In the genomic region with DNA sequence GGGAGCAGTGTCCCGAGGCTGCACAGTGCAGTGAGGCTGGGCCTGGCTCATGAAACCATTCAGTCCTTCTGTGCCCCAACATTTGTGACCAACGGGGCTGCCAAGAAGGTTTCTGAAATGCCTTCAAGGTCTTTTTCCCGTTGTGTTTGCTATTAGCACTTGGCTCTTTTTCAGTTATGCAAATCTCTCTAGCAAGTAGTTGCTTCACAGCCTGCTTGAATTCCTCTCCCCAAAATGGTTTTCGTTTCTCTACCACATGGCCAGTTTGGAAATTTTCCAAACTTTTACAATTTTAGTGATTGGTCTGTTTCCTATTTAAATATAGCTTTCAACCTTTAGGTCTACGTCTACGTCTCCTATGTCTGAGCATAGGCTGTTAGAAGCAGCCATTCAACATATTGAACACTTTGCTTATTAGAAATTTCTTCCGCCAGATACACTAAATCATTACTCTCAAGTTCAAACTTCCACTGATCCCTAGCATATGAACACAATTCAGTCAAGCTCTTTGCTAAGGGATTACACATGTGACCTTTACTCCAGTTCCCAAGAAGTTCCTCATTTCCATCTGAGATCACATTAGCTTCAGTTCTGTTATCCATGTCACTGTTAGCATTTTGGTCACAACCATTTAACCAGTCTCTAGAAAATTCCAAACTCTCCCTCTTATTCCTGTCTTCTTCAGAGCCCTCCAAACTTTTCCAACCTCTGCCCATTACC, we compare ENCODE assay signal across 35 cellular contexts.
"Had no signal": no experiment of that assay in that cellular context is flagged by ENCODE, and none has a peak within 500 bp of the region (broad histone marks: within the 10 kb centered on the region; RNA-seq: fewer than 3 reads in every experiment).

No MANE protein-coding gene starts in this region.

- H3K4me3 Mint-ChIP-seq: activated CD4-positive, alpha-beta T cell treated with anti-CD3 and anti-CD28 coated beads for 36 hours; activated naive CD8-positive, alpha-beta T cell; activated T-cell treated with anti-CD3 and anti-CD28 coated beads, Interleukin-2, amount 50 U/mL, for 72 hours; brain; effector memory CD8-positive, alpha-beta T cell; naive thymus-derived CD8-positive, alpha-beta T cell; neural crest cell; stimulated activated memory B cell treated with anti-CD40 and anti-IgM and Interleukin-4, amounts not matched to agents 10 μg/mL and 1 μg/mL and 100 μg/mL, for 72 hours; stimulated activated naive CD8-positive, alpha-beta T cell treated with anti-CD3 and anti-CD28 coated beads, Interleukin-15, amount 100 ng/mL, for 72 hours had no signal

- H3K36me3 Mint-ChIP-seq: activated naive CD8-positive, alpha-beta T cell; brain; naive thymus-derived CD8-positive, alpha-beta T cell; stimulated activated memory B cell treated with anti-CD40 and anti-IgM and Interleukin-4, amounts not matched to agents 10 μg/mL and 1 μg/mL and 100 μg/mL, for 72 hours had no signal

- DNase-seq: activated CD4-positive, alpha-beta T cell treated with anti-CD3 and anti-CD28 coated beads for 36 hours; activated CD4-positive, alpha-beta T cell treated with anti-CD3 and anti-CD28 coated beads, Interleukin-2, amount 50 U/mL, for 4 hours; activated CD4-positive, CD25-positive, alpha-beta regulatory T cell; activated naive CD4-positive, alpha-beta T cell; activated T-cell treated with anti-CD3 and anti-CD28 coated beads for 4 hours; activated T-cell treated with anti-CD3 and anti-CD28 coated beads, Interleukin-2, amount 50 U/mL, for 72 hours; adrenal gland; aorta; cerebellar nuclear complex; cortex of kidney; effector memory CD8-positive, alpha-beta T cell; erythroblast; left lung; lower lobe of right lung; mesenchymal stem cell; naive thymus-derived CD8-positive, alpha-beta T cell; nucleus accumbens; pancreas; retina; small intestine; stimulated activated CD4-positive, alpha-beta T cell treated with anti-CD3 and anti-CD28 coated beads, Interleukin-1b, Interleukin-23, amount 100 ng/mL, for 48 hours; stimulated activated CD4-positive, alpha-beta T cell treated with anti-CD3 and anti-CD28 coated beads, Interleukin-4, amount 100 ng/mL, for 4 hours; stimulated activated CD8-positive, alpha-beta memory T cell treated with anti-CD3 and anti-CD28 coated beads, Interleukin-4, amount 100 ng/mL, for 48 hours; stimulated activated naive CD8-positive, alpha-beta T cell treated with anti-CD3 and anti-CD28 coated beads, Interleukin-15, amount 100 ng/mL, for 72 hours; substantia nigra; thyroid gland; upper lobe of left lung had no signal

- H3K4me1 ChIP-seq: adrenal gland, left lung, lower lobe of right lung, pancreas, prostate gland, thyroid gland, upper lobe of left lung had no signal

- H3K9me3 ChIP-seq: adrenal gland, lower lobe of right lung, pancreas, prostate gland, thyroid gland, upper lobe of left lung had no signal

- H3K4me1 Mint-ChIP-seq: activated CD4-positive, alpha-beta T cell treated with anti-CD3 and anti-CD28 coated beads for 36 hours; brain; naive thymus-derived CD8-positive, alpha-beta T cell; neural crest cell; stimulated activated memory B cell treated with anti-CD40 and anti-IgM and Interleukin-4, amounts not matched to agents 10 μg/mL and 1 μg/mL and 100 μg/mL, for 72 hours; stimulated activated naive CD8-positive, alpha-beta T cell treated with anti-CD3 and anti-CD28 coated beads, Interleukin-15, amount 100 ng/mL, for 72 hours had no signal

- H3K4me3 ChIP-seq: adrenal gland, cardiac muscle cell, left lung, lower lobe of right lung, pancreas, prostate gland, thyroid gland, upper lobe of left lung had no signal

- H3K27ac ChIP-seq: adrenal gland, cardiac muscle cell, left lung, lower lobe of right lung, pancreas, prostate gland, thyroid gland, upper lobe of left lung had no signal

- H3K27me3 Mint-ChIP-seq: activated CD4-positive, alpha-beta T cell treated with anti-CD3 and anti-CD28 coated beads for 36 hours; activated naive CD8-positive, alpha-beta T cell; brain; effector memory CD8-positive, alpha-beta T cell; naive thymus-derived CD8-positive, alpha-beta T cell; stimulated activated memory B cell treated with anti-CD40 and anti-IgM and Interleukin-4, amounts not matched to agents 10 μg/mL and 1 μg/mL and 100 μg/mL, for 72 hours; stimulated activated naive CD8-positive, alpha-beta T cell treated with anti-CD3 and anti-CD28 coated beads, Interleukin-15, amount 100 ng/mL, for 72 hours had no signal

- H3K9me3 Mint-ChIP-seq: effector memory CD8-positive, alpha-beta T cell; stimulated activated memory B cell treated with anti-CD40 and anti-IgM and Interleukin-4, amounts not matched to agents 10 μg/mL and 1 μg/mL and 100 μg/mL, for 72 hours had no signal

- ATAC-seq: activated CD4-positive, alpha-beta T cell treated with anti-CD3 and anti-CD28 coated beads for 36 hours; activated T-cell treated with anti-CD3 and anti-CD28 coated beads, Interleukin-2, amount 50 U/mL, for 72 hours; effector memory CD8-positive, alpha-beta T cell; left lung; lower lobe of right lung; naive thymus-derived CD8-positive, alpha-beta T cell; pancreas; sciatic nerve; stimulated activated memory B cell treated with anti-CD40 and anti-IgM and Interleukin-4, amounts not matched to agents 10 μg/mL and 1 μg/mL and 100 μg/mL, for 72 hours; stimulated activated naive CD8-positive, alpha-beta T cell treated with anti-CD3 and anti-CD28 coated beads, Interleukin-15, amount 100 ng/mL, for 72 hours had no signal

- H3K27me3 ChIP-seq: adrenal gland, cardiac muscle cell, left lung, pancreas, thyroid gland, upper lobe of left lung had no signal

- H3K36me3 ChIP-seq: adrenal gland, cardiac muscle cell, left lung, lower lobe of right lung, pancreas, prostate gland, thyroid gland, upper lobe of left lung had no signal

- H3K27ac Mint-ChIP-seq: activated CD4-positive, alpha-beta T cell treated with anti-CD3 and anti-CD28 coated beads for 36 hours; activated naive CD8-positive, alpha-beta T cell; activated T-cell treated with anti-CD3 and anti-CD28 coated beads, Interleukin-2, amount 50 U/mL, for 72 hours; effector memory CD8-positive, alpha-beta T cell; naive thymus-derived CD8-positive, alpha-beta T cell; stimulated activated memory B cell treated with anti-CD40 and anti-IgM and Interleukin-4, amounts not matched to agents 10 μg/mL and 1 μg/mL and 100 μg/mL, for 72 hours; stimulated activated naive CD8-positive, alpha-beta T cell treated with anti-CD3 and anti-CD28 coated beads, Interleukin-15, amount 100 ng/mL, for 72 hours had no signal

- FAIRE-seq: frontal cortex, small intestine had no signal
